7 cellular contexts compared by ENCODE assay signal in the genomic region with DNA sequence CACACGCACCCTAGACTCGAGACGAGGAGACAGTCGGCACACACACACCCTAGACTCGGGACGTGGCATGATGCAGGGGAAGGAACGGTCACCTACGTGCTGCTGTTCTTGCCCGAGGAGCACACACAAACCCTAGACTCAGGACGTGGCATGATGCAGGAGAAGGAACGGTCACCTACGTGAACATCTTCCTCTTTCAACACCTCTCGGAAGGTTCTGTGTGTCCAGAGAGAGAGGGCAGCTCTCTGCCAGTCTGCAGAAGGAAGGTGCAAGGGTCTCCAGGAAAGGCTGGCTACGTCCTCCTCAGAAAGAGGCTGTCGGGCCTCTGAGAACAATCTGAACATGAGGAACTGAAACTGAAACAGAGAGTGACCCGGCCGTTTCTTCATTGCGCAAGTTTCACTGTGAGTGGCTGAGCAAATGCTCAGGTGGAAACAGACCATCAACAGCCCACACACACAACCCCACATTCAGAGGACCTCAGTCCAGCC. TPM values are rescaled to one million over a fixed set of nuclear protein-coding genes. Genes with fewer than 3 reads are reported as not detected.
DNase-seq lines count a peak whose midpoint lies in the region; ATAC-seq and TF ChIP-seq lines count a peak whose summit lies in the region.

No MANE protein-coding gene starts in this region.

- DNase-seq in GM19238 (ENCODE audit: insufficient read length, low spot score) (peak; percentile 76), activated B cell treated with CpG ODN at 0.5 μM for 24 hours (peak; percentile 62), cardiac septum (ENCODE audit: low spot score) (peak; percentile 88)
- DNase-seq in stimulated activated CD8-positive, alpha-beta memory T cell treated with anti-CD3 and anti-CD28 coated beads, Interleukin-4, amount 100 ng/mL, for 4 hours (ENCODE audit: low read depth in 2 of 2, low spot score in 1 of 2), result peak; percentile 20 to 21
- DNase-seq in effector CD4-positive, alpha-beta T cell, result no peak
- DNase-seq in effector CD8-positive, alpha-beta T cell (lab: John Stamatoyannopoulos, UW), result no peak

- H3K9me3 Mint-ChIP-seq in activated B cell treated with CpG ODN at 0.5 μM for 24 hours, result no peaks in the 10 kb centered on the region

- peaks cover 19% of the 10 kb centered on the region for H3K36me3 Mint-ChIP-seq in activated B cell treated with CpG ODN at 0.5 μM for 24 hours (ENCODE audit: low read depth)

- TF ChIP-seq CTCF in activated B cell treated with CpG ODN at 0.5 μM for 24 hours (IDR thresholded peaks at IDR 0.05), result no peak

- H3K27ac Mint-ChIP-seq in activated B cell treated with CpG ODN at 0.5 μM for 24 hours, result peak overlapping the region; percentile 95

- ATAC-seq in HG03060 (IDR thresholded peaks at IDR 0.05; ENCODE audit: low read depth, unreplicated experiment), result peak; percentile 63
- peak; percentile 83 for ATAC-seq in activated B cell treated with CpG ODN at 0.5 μM for 24 hours (ENCODE audit: low read depth)

- H3K4me3 Mint-ChIP-seq in activated B cell treated with CpG ODN at 0.5 μM for 24 hours, result peak overlapping the region; percentile 88

- peaks cover 69% of the 10 kb centered on the region for H3K4me1 Mint-ChIP-seq in activated B cell treated with CpG ODN at 0.5 μM for 24 hours

- POLR2A ChIA-PET in activated B cell treated with CpG ODN at 0.5 μM for 24 hours (lab: Charles Lee), result interaction anchor here (0.6 to 2.5 kb wide), 7 partner anchors 14 to 184 kb away, joined by 3 to 8 read pairs (median 3); partner anchors contain the start of genes DEF8 and TCF25

- intact Hi-C loops in activated B cell treated with CpG ODN at 0.5 μM for 24 hours (cut with micrococcal nuclease), result loop anchor here (1.0 to 2.0 kb wide), 6 partner anchors 15 to 96 kb away; partner anchors contain the start of genes FANCA and ZNF276
- intact Hi-C loops in cardiac septum (cut with DNase I), result no loop called here

- CTCF ChIA-PET in activated B cell treated with CpG ODN at 0.5 μM for 24 hours (lab: Charles Lee), result interaction anchor here (0.8 to 1.0 kb wide), 2 partner anchors 59 to 65 kb away, joined by 3 read pairs; no protein-coding TSS in a partner anchor

- H3K27me3 Mint-ChIP-seq in activated B cell treated with CpG ODN at 0.5 μM for 24 hours, result no peaks in the 10 kb centered on the region

RNA-seq across cellular contexts. Expression of gene ZNF276, which starts 43.4 kb away (rescaled TPM):
- 43.8 and 52.0 TPM in 2 replicates for total RNA-seq in activated B cell treated with CpG ODN at 0.5 μM for 24 hours
- 17.5 TPM for total RNA-seq in cardiac septum

RNA-seq across cellular contexts. Expression of gene VPS9D1, which starts 44.1 kb away (rescaled TPM):
- 6.6 and 7.4 TPM in 2 replicates for total RNA-seq in activated B cell treated with CpG ODN at 0.5 μM for 24 hours
- 19.7 TPM for total RNA-seq in cardiac septum

RNA-seq across cellular contexts. Expression of gene FANCA, which starts 51.7 kb away (rescaled TPM):
- 27.7 and 33.7 TPM in 2 replicates for total RNA-seq in activated B cell treated with CpG ODN at 0.5 μM for 24 hours
- total RNA-seq in cardiac septum, result 1.0 TPM

Comparison
In these comparisons a context has a peak if more than half of its experiments do, and no peak if none do; other contexts are left out.
1. DNase-seq: peak in GM19238 (single experiment), activated B cell treated with CpG ODN at 0.5 μM for 24 hours (single experiment), cardiac septum (single experiment) and stimulated activated CD8-positive, alpha-beta memory T cell treated with anti-CD3 and anti-CD28 coated beads, Interleukin-4, amount 100 ng/mL, for 4 hours (2 of 2); none in effector CD4-positive, alpha-beta T cell (single experiment) and effector CD8-positive, alpha-beta T cell (single experiment).
2. RNA of gene FANCA, which starts 51.7 kb away (total RNA-seq): 27.7 to 33.7 TPM in activated B cell treated with CpG ODN at 0.5 μM for 24 hours; 1.0 TPM in cardiac septum (single experiment); every median in the first group is over 10 times any median in the second.